9 cellular contexts compared by ENCODE assay signal in the genomic region with DNA sequence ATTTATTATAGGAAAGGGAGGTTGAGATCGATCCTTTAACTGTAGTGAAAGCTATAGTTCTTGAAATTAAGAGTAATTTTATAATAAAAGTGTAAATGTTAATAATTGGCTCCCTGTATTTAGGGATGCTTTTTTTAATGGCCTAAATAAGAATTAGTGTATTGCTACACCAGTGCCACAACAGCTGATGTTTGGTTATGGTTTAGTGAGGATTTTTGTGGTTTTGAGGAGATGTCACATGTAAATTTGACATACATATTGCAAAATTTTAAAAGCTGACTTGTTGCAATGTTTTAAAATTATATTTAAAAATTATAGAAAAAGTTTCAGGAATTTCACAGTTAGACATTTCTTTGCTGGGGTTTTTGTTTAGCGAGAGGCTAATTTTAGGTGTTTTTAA. TPM values are rescaled to one million over a fixed set of nuclear protein-coding genes. Genes with fewer than 3 reads are reported as not detected.
A peak's percentile ranks its signal among the peaks of the same experiment; 100 is the strongest.
DNase-seq lines count a peak whose midpoint lies in the region; ATAC-seq, FAIRE-seq and TF ChIP-seq lines count a peak whose summit lies in the region.
"Had no signal": no experiment of that assay in that cellular context is flagged by ENCODE, and none has a peak within 500 bp of the region (broad histone marks: within the 10 kb centered on the region; RNA-seq: fewer than 3 reads in every experiment).

No MANE protein-coding gene starts in this region.

- H3K27ac ChIP-seq in keratinocyte (ENCODE audit: control insufficient read depth, insufficient read depth, low read length) (peak overlapping the region; percentile 95), transverse colon (peak overlapping the region in 3 of 4 donors; percentile 19 to 100 (median 100))

- H3K79me2 ChIP-seq in keratinocyte (ENCODE audit: control insufficient read depth, insufficient read depth, low read length): peaks cover 81% of the 10 kb centered on the region

- H3K36me3 ChIP-seq in keratinocyte (ENCODE audit: control insufficient read depth in 2 of 2, extremely low read depth in 1 of 2, insufficient read depth in 2 of 2, low read length in 2 of 2): peaks cover 4 to 31% of the 10 kb centered on the region in 2 experiments
- H3K36me3 ChIP-seq in transverse colon: peaks cover 0 to 5% (median 0%) of the 10 kb centered on the region in 4 donors

- H3K36me3 Mint-ChIP-seq in activated T-cell treated with anti-CD3 and anti-CD28 coated beads, Interleukin-2, amount 50 U/mL, for 4 hours (ENCODE audit: insufficient read depth): peaks cover 35% of the 10 kb centered on the region
- peaks cover 32% of the 10 kb centered on the region for H3K36me3 Mint-ChIP-seq in activated T-helper 1 cell treated with anti-CD3 and anti-CD28 coated beads, Interleukin-12 subunit alpha, Interleukin-12 subunit beta, Interleukin-2, Interleukin-4 antibody, amounts not matched to agents 30 ng/mL and 10 ng/mL and 1 ng/mL, durations not matched to agents 14 hours and 24 hours and 36 hours (ENCODE audit: low read depth)

- H3K27me3 ChIP-seq in keratinocyte (ENCODE audit: control insufficient read depth, extremely low read depth, insufficient read depth, low read length) (no peaks in the 10 kb centered on the region), transverse colon (no peaks in the 10 kb centered on the region)

- H3K27ac Mint-ChIP-seq in activated T-helper 1 cell treated with anti-CD3 and anti-CD28 coated beads, Interleukin-12 subunit alpha, Interleukin-12 subunit beta, Interleukin-2, Interleukin-4 antibody, amounts not matched to agents 30 ng/mL and 10 ng/mL and 1 ng/mL, durations not matched to agents 14 hours and 24 hours and 36 hours: peak overlapping the region; percentile 52

- H3K9ac ChIP-seq in keratinocyte (ENCODE audit: control insufficient read depth, extremely low read depth, insufficient read depth, low read length): peak overlapping the region; percentile 94

- H3K4me1 Mint-ChIP-seq in activated T-cell treated with anti-CD3 and anti-CD28 coated beads, Interleukin-2, amount 50 U/mL, for 4 hours (ENCODE audit: low read depth): peaks cover 51% of the 10 kb centered on the region
- peaks cover 62% of the 10 kb centered on the region for H3K4me1 Mint-ChIP-seq in activated T-helper 1 cell treated with anti-CD3 and anti-CD28 coated beads, Interleukin-12 subunit alpha, Interleukin-12 subunit beta, Interleukin-2, Interleukin-4 antibody, amounts not matched to agents 30 ng/mL and 10 ng/mL and 1 ng/mL, durations not matched to agents 14 hours and 24 hours and 36 hours (ENCODE audit: low read depth)

- H2AFZ ChIP-seq in keratinocyte (ENCODE audit: control insufficient read depth, low read length): no peak overlapping the region

- WGBS in transverse colon (ENCODE audit: low coverage in 1 of 2), 2 donors: 21 to 33% methylated on average over 2 of the region's 2 CpGs

- dilution Hi-C loops in keratinocyte (cut with MboI; ENCODE audit: extremely low pct_ligation_motif_present, low sequenced_read_pairs): loop anchor here (25.0 kb wide), 1 partner anchor 175 kb away; no protein-coding TSS in a partner anchor

- no peak for FAIRE-seq in keratinocyte (lab: Jason Lieb, UNC)
- FAIRE-seq: frontal cortex had no signal

- no peaks in the 10 kb centered on the region for H3K9me1 ChIP-seq in keratinocyte (ENCODE audit: control insufficient read depth, extremely low read depth, insufficient read depth, low read length)

- H3K9me3 ChIP-seq in keratinocyte (ENCODE audit: control insufficient read depth, low read depth, low read length) (no peaks in the 10 kb centered on the region), transverse colon (no peaks in the 10 kb centered on the region)

- H3K4me3 Mint-ChIP-seq in activated T-cell treated with anti-CD3 and anti-CD28 coated beads, Interleukin-2, amount 50 U/mL, for 4 hours: peak overlapping the region; percentile 97
- H3K4me3 Mint-ChIP-seq in activated T-helper 1 cell treated with anti-CD3 and anti-CD28 coated beads, Interleukin-12 subunit alpha, Interleukin-12 subunit beta, Interleukin-2, Interleukin-4 antibody, amounts not matched to agents 30 ng/mL and 10 ng/mL and 1 ng/mL, durations not matched to agents 14 hours and 24 hours and 36 hours: peak overlapping the region; percentile 83

- H4K20me1 ChIP-seq in keratinocyte (ENCODE audit: control insufficient read depth, extremely low read depth, insufficient read depth, low read length): peaks cover 29% of the 10 kb centered on the region

- H3K9me3 Mint-ChIP-seq in activated T-cell treated with anti-CD3 and anti-CD28 coated beads, Interleukin-2, amount 50 U/mL, for 4 hours: no peaks in the 10 kb centered on the region
- no peaks in the 10 kb centered on the region for H3K9me3 Mint-ChIP-seq in activated T-helper 1 cell treated with anti-CD3 and anti-CD28 coated beads, Interleukin-12 subunit alpha, Interleukin-12 subunit beta, Interleukin-2, Interleukin-4 antibody, amounts not matched to agents 30 ng/mL and 10 ng/mL and 1 ng/mL, durations not matched to agents 14 hours and 24 hours and 36 hours

- H3K4me3 ChIP-seq in keratinocyte (ENCODE audit: control insufficient read depth in 2 of 3, extremely low read depth in 1 of 3, insufficient read depth in 2 of 3, low read depth in 1 of 3, low read length in 3 of 3) (peak overlapping the region; percentile 99 to 100 (median 99)), transverse colon (peak overlapping the region; percentile 4 to 90 (median 71))

- no peak for TF ChIP-seq CTCF in keratinocyte (optimal IDR thresholded peaks at IDR 0.05 in 1 of 3, IDR thresholded peaks at IDR 0.05 in 1 of 3, conservative IDR thresholded peaks at IDR 0.05 in 1 of 3; ENCODE audit: extremely low read depth in 1 of 3, insufficient read depth in 2 of 3, low read length in 3 of 3)
- TF ChIP-seq CTCF in transverse colon (IDR thresholded peaks at IDR 0.05): no peak

- DNase-seq in activated T-cell treated with anti-CD3 and anti-CD28 coated beads, Interleukin-2, amount 50 U/mL, for 4 hours: no peak
- DNase-seq in activated T-cell treated with anti-CD3 and anti-CD28 coated beads, Interleukin-2, amount 50 U/mL, for 48 hours: no peak
- DNase-seq in activated T-helper 1 cell treated with anti-CD3 and anti-CD28 coated beads, Interleukin-12 subunit alpha, Interleukin-12 subunit beta, Interleukin-2, Interleukin-4 antibody, amounts not matched to agents 30 ng/mL and 10 ng/mL and 1 ng/mL, durations not matched to agents 14 hours and 24 hours and 36 hours (ENCODE audit: low spot score): no peak
- DNase-seq in keratinocyte (ENCODE audit: low read depth, low spot score): no peak
- no peak for DNase-seq in transverse colon
- no peak for DNase-seq in NCI-H510A (lab: John Stamatoyannopoulos, UW)

- H3K4me1 ChIP-seq in keratinocyte (ENCODE audit: control insufficient read depth, extremely low read depth, insufficient read depth, low read length) (peaks cover 24% of the 10 kb centered on the region), transverse colon (peaks cover 23 to 55% (median 47%) of the 10 kb centered on the region in 4 donors)

- intact Hi-C loops in activated T-helper 1 cell treated with anti-CD3 and anti-CD28 coated beads, Interleukin-12 subunit alpha, Interleukin-12 subunit beta, Interleukin-2, Interleukin-4 antibody, amounts not matched to agents 30 ng/mL and 10 ng/mL and 1 ng/mL, durations not matched to agents 14 hours and 24 hours and 36 hours (cut with micrococcal nuclease): loop anchor here (1.0 to 5.0 kb wide), 2 partner anchors 83 to 855 kb away; no protein-coding TSS in a partner anchor
- intact Hi-C loops in transverse colon (cut with DNase I; ENCODE audit: low total_unique reads): no loop called here

- ATAC-seq in activated T-cell treated with anti-CD3 and anti-CD28 coated beads, Interleukin-2, amount 50 U/mL, for 4 hours: no peak
- no peak for ATAC-seq in HG03139 (IDR thresholded peaks at IDR 0.05; ENCODE audit: unreplicated experiment)
- no peak for ATAC-seq in HG03460 (IDR thresholded peaks at IDR 0.05; ENCODE audit: unreplicated experiment)

- peak overlapping the region; percentile 82 for H3K4me2 ChIP-seq in keratinocyte (ENCODE audit: control insufficient read depth, extremely low read depth, insufficient read depth, low read depth, low read length)

- no peak for TF ChIP-seq POLR2A in transverse colon (IDR thresholded peaks at IDR 0.05)

- no peak for TF ChIP-seq EP300 in transverse colon (IDR thresholded peaks at IDR 0.05; ENCODE audit: low read depth)

- H3K27me3 Mint-ChIP-seq in activated T-cell treated with anti-CD3 and anti-CD28 coated beads, Interleukin-2, amount 50 U/mL, for 4 hours (ENCODE audit: low read depth): no peaks in the 10 kb centered on the region
- H3K27me3 Mint-ChIP-seq in activated T-helper 1 cell treated with anti-CD3 and anti-CD28 coated beads, Interleukin-12 subunit alpha, Interleukin-12 subunit beta, Interleukin-2, Interleukin-4 antibody, amounts not matched to agents 30 ng/mL and 10 ng/mL and 1 ng/mL, durations not matched to agents 14 hours and 24 hours and 36 hours (ENCODE audit: insufficient read depth): no peaks in the 10 kb centered on the region

- in situ Hi-C loops in transverse colon (cut with MboI; ENCODE audit: low pct_ligation_motif_present in 1 of 4, low pct_unique_long_range_greater_than_20kb in 1 of 4, low sequenced_read_pairs in 3 of 4): loop anchor here in 1 of 4 donors (25.0 kb wide), 1 partner anchor 450 kb away; a partner anchor contains a TSS

RNA-seq across cellular contexts. Expression of a gene that starts 3.9 kb away (rescaled TPM):
- 10 to 100 TPM; 19.5 to 20.9 (median 20.6) TPM for total RNA-seq in activated T-cell treated with anti-CD3 and anti-CD28 coated beads, Interleukin-2, amount 50 U/mL, for 4 hours
- total RNA-seq in activated T-helper 1 cell treated with anti-CD3 and anti-CD28 coated beads, Interleukin-12 subunit alpha, Interleukin-12 subunit beta, Interleukin-2, Interleukin-4 antibody, amounts not matched to agents 30 ng/mL and 10 ng/mL and 1 ng/mL, durations not matched to agents 14 hours and 24 hours and 36 hours: 21.3 and 22.7 TPM in 2 replicates
- 16.3 to 22.3 TPM (median 19.3 TPM) in 3 replicates for polyA plus RNA-seq in keratinocyte
- polyA plus RNA-seq in keratinocyte (2011; ENCODE audit: low read depth): 125 TPM
- polyA plus RNA-seq in keratinocyte (2011; cell fraction: cytosol; rRNA removed): 7.4 and 15.8 TPM in 2 replicates
- 43.1 and 52.5 TPM in 2 replicates for polyA plus RNA-seq in keratinocyte (2011; cell fraction: nucleus; rRNA removed)
- 20.4 and 38.9 TPM in 2 replicates for polyA plus RNA-seq in keratinocyte (2012; ENCODE audit: low replicate concordance)
- 19.9 to 41.0 TPM (median 28.5 TPM) in 3 replicates for polyA minus RNA-seq in keratinocyte
- polyA minus RNA-seq in keratinocyte (2011; cell fraction: cytosol; rRNA and poly(A)+ RNA removed): 13.8 TPM
- 52.3 and 100 TPM in 2 replicates for polyA minus RNA-seq in keratinocyte (2011; cell fraction: nucleus; rRNA and poly(A)+ RNA removed)
- total RNA-seq in transverse colon: 10 to 100 TPM; 19.8 to 59.7 (median 29.5) TPM
